Comparison of ENCODE assay signal across 12 cellular contexts in genomic region chr5:1118231-1118698, GRCh38. TPM values are rescaled to one million over a fixed set of nuclear protein-coding genes. Genes with fewer than 3 reads are reported as not detected.
DNase-seq lines count a peak whose midpoint lies in the region; ATAC-seq, FAIRE-seq and TF ChIP-seq lines count a peak whose summit lies in the region.
"Had no signal": no experiment of that assay in that cellular context is flagged by ENCODE, and none has a peak within 500 bp of the region (broad histone marks: within the 10 kb centered on the region; RNA-seq: fewer than 3 reads in every experiment).

No MANE protein-coding gene starts in this region.

- TF ChIP-seq CTCF in glutamatergic neuron (IDR thresholded peaks at IDR 0.05; ENCODE audit: partially characterized antibody, unreplicated experiment) = no peak

- H3K4me3 Mint-ChIP-seq in glutamatergic neuron (ENCODE audit: unreplicated experiment) = no peak overlapping the region

- no peaks in the 10 kb centered on the region for H3K36me3 Mint-ChIP-seq in glutamatergic neuron (ENCODE audit: unreplicated experiment)

- peak overlapping the region in 1 of 3 donors; percentile 54 for H3K4me3 ChIP-seq in skeletal muscle tissue (ENCODE audit: low read length in 3 of 3)

- peaks cover 19 to 31% (median 21%) of the 10 kb centered on the region in 3 donors for H3K27me3 ChIP-seq in skeletal muscle tissue (ENCODE audit: control insufficient read depth in 3 of 3, insufficient read depth in 3 of 3, low read length in 3 of 3)

- H3K36me3 ChIP-seq in skeletal muscle tissue (ENCODE audit: control insufficient read depth in 3 of 3, insufficient read depth in 3 of 3, low read length in 3 of 3) = no peaks in the 10 kb centered on the region

- peak overlapping the region in 1 of 3 donors; percentile 36 for H3K9ac ChIP-seq in skeletal muscle tissue (ENCODE audit: low read depth in 1 of 3, low read length in 3 of 3)

- no peaks in the 10 kb centered on the region for H3K9me3 ChIP-seq in skeletal muscle tissue (ENCODE audit: control insufficient read depth in 3 of 3, low read length in 3 of 3)

- peak overlapping the region; percentile 70 for H3K27ac Mint-ChIP-seq in glutamatergic neuron (ENCODE audit: unreplicated experiment)

- H3K27ac ChIP-seq in skeletal muscle tissue (ENCODE audit: low read depth, low read length) = peak overlapping the region; percentile 63
- H3K27ac ChIP-seq: 22Rv1 had no signal

- no peak for FAIRE-seq in RCC 7860 (lab: Jason Lieb, UNC)
- FAIRE-seq: islet of Langerhans had no signal

- H3K4me1 Mint-ChIP-seq in glutamatergic neuron (ENCODE audit: low read depth, unreplicated experiment) = peaks cover 16% of the 10 kb centered on the region

- ATAC-seq in HG02588 (IDR thresholded peaks at IDR 0.05; ENCODE audit: unreplicated experiment) = no peak
- ATAC-seq: activated CD4-positive, CD25-positive, alpha-beta regulatory T cell treated with anti-CD3 and anti-CD28 coated beads, Interleukin-2, amount 50 U/mL, for 24 hours had no signal

- peaks cover 7% of the 10 kb centered on the region for H3K27me3 Mint-ChIP-seq in glutamatergic neuron (ENCODE audit: unreplicated experiment)

- peak; percentile 68 for DNase-seq in DMS 273 (lab: John Stamatoyannopoulos, UW; ENCODE audit: unreplicated experiment)
- no peak for DNase-seq in DMS 273 treated with DMSO at 0.1 percent for 48 hours (lab: John Stamatoyannopoulos, UW)
- peak; percentile 31 for DNase-seq in RCC 7860 (ENCODE audit: low spot score)
- DNase-seq in glutamatergic neuron = no peak
- DNase-seq in hepatic stellate cell (ENCODE audit: low spot score) = no peak
- DNase-seq in NCI-H1930 (lab: John Stamatoyannopoulos, UW) = no peak
- DNase-seq: central memory CD4-positive, alpha-beta T cell had no signal

- H3K9me3 Mint-ChIP-seq in glutamatergic neuron (ENCODE audit: unreplicated experiment) = peaks cover 7% of the 10 kb centered on the region

- peaks cover 30 to 46% (median 39%) of the 10 kb centered on the region in 3 donors for H3K4me1 ChIP-seq in skeletal muscle tissue (ENCODE audit: control insufficient read depth in 3 of 3, insufficient read depth in 3 of 3, low read length in 3 of 3)

RNA-seq across cellular contexts. Expression of gene SLC12A7, which starts 6.4 kb away (rescaled TPM):
- total RNA-seq in glutamatergic neuron (ENCODE audit: unreplicated experiment) (147 TPM), skeletal muscle tissue (5.7 TPM)

Comparison
In these comparisons a context has a peak if more than half of its experiments do, and no peak if none do; other contexts are left out.
1. DNase-seq: peak in DMS 273 (single experiment) and RCC 7860 (single experiment); none in DMS 273 treated with DMSO at 0.1 percent for 48 hours (single experiment), glutamatergic neuron (single experiment), hepatic stellate cell (single experiment) and NCI-H1930 (0 of 2).
2. RNA of gene SLC12A7, which starts 6.4 kb away (total RNA-seq): 147 TPM in glutamatergic neuron (single experiment); 5.7 TPM in skeletal muscle tissue (single experiment); every median in the first group is over 10 times any median in the second.